ENCODE assay signal across 8 cellular contexts in genomic region chr9:128276008-128276573, GRCh38. TPM values are rescaled to one million over a fixed set of nuclear protein-coding genes. Genes with fewer than 3 reads are reported as not detected.
DNase-seq lines count a peak whose midpoint lies in the region; ATAC-seq and TF ChIP-seq lines count a peak whose summit lies in the region.

SWI5 (plus strand) TSS chr9:128276276.

- no peaks in the 10 kb centered on the region for H3K4me1 ChIP-seq in aorta (ENCODE audit: control insufficient read depth in 1 of 2, insufficient read depth in 2 of 2, low read length in 2 of 2)

- H3K27me3 ChIP-seq in aorta (ENCODE audit: control insufficient read depth in 1 of 2, insufficient read depth in 2 of 2, low read length in 1 of 2) = no peaks in the 10 kb centered on the region

- intact Hi-C loops in aorta (cut with DNase I) = no loop called here

- peak; percentile 96 for ATAC-seq in GM18517 (IDR thresholded peaks at IDR 0.05; ENCODE audit: unreplicated experiment)
- peak; percentile 95 for ATAC-seq in HG03039 (IDR thresholded peaks at IDR 0.05; ENCODE audit: unreplicated experiment)
- peak; percentile 98 for ATAC-seq in aorta (ENCODE audit: low FRiP score)

- WGBS in aorta, 2 donors = 0 to 1% methylated on average over 35 to 38 of the region's 38 CpGs

- TF ChIP-seq CTCF in astrocyte of the cerebellum (IDR thresholded peaks at IDR 0.05; ENCODE audit: low read depth, low read length, missing control alignments) = no peak

- no peaks in the 10 kb centered on the region for H3K9me3 ChIP-seq in aorta (ENCODE audit: control insufficient read depth, low read length)

- H3K27ac ChIP-seq in aorta (ENCODE audit: low read depth in 1 of 2, low read length in 2 of 2) = peak within 1 kb of the TSS in 1 of 2 donors; percentile 49

- DNase-seq in NCI-H2081 (lab: John Stamatoyannopoulos, UW) (peak; percentile 99 to 100), T1000 (lab: John Stamatoyannopoulos, UW) (peak; percentile 98), astrocyte of the cerebellum (ENCODE audit: low read depth) (peak; percentile 99), hepatic stellate cell (ENCODE audit: low spot score) (peak; percentile 98), renal cortical epithelial cell (ENCODE audit: low read depth) (peak; percentile 97), aorta (peak; percentile 100)

- H3K4me3 ChIP-seq in astrocyte of the cerebellum (ENCODE audit: low read depth, low read length) = peak within 1 kb of the TSS; percentile 99
- H3K4me3 ChIP-seq in aorta (ENCODE audit: low read length in 2 of 2) = peak within 1 kb of the TSS; percentile 77 to 83

- peaks cover 2 to 3% of the 10 kb centered on the region in 2 donors for H3K36me3 ChIP-seq in aorta (ENCODE audit: control insufficient read depth in 1 of 2, insufficient read depth in 2 of 2, low read length in 1 of 2)

- in situ Hi-C loops in astrocyte of the cerebellum (cut with HindIII; ENCODE audit: low sequenced_read_pairs) = no loop called here

RNA-seq across cellular contexts. Expression of gene SWI5, which starts in this region (rescaled TPM):
- total RNA-seq in renal cortical epithelial cell = 15.5 and 22.6 TPM in 2 replicates
- 10 to 100 TPM; 12.2 to 22.1 TPM for total RNA-seq in aorta
- polyA plus RNA-seq in aorta = 10 to 100 TPM; 22.7 to 30.8 TPM
